In the genomic region with DNA sequence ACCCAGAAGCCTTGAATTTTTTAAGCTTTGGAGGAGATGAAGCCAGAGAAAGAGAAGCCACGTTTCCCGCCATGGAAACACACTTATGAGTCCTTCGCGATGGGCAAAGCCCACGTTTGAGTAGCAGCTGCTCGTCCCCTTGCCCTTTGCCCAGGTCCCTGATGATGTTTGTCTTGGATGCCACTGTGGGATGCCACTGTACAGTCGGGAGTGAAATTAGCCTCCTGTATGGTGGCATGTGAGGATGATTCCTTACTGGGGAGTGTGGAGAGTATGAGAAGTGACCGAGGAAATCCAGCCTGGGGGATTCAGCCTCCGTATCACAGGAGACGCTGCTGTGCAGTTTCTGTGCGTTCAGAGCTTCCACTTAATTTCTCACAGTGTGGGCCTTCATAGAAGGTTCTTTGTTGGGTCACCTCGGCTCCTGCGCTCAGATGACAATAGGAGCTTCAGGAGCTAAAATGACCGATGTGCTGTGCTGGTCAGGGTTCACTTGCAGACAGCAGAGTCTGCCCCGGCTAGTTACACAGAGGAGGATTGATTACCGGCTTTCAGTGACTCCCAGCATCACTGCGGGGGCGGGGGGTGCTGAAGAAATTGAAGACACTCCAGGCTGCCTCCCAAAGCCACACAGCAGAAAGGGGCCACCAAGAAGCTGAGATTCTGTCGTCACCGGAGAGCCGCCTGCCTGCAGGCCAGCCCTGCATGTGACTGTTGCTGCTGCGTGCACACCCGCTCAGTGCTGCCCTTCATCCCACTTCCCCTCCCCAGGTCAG, we compare ENCODE assay signal across 1 cellular context.
TF ChIP-seq lines count a peak whose summit lies in the region.

No MANE protein-coding gene starts in this region.

TF ChIP-seq in HepG2, 621 proteins besides CTCF, POLR2A, EP300 and RAD21 (continued from another document and continues in another):
- TF ChIP-seq, protein P1, sequence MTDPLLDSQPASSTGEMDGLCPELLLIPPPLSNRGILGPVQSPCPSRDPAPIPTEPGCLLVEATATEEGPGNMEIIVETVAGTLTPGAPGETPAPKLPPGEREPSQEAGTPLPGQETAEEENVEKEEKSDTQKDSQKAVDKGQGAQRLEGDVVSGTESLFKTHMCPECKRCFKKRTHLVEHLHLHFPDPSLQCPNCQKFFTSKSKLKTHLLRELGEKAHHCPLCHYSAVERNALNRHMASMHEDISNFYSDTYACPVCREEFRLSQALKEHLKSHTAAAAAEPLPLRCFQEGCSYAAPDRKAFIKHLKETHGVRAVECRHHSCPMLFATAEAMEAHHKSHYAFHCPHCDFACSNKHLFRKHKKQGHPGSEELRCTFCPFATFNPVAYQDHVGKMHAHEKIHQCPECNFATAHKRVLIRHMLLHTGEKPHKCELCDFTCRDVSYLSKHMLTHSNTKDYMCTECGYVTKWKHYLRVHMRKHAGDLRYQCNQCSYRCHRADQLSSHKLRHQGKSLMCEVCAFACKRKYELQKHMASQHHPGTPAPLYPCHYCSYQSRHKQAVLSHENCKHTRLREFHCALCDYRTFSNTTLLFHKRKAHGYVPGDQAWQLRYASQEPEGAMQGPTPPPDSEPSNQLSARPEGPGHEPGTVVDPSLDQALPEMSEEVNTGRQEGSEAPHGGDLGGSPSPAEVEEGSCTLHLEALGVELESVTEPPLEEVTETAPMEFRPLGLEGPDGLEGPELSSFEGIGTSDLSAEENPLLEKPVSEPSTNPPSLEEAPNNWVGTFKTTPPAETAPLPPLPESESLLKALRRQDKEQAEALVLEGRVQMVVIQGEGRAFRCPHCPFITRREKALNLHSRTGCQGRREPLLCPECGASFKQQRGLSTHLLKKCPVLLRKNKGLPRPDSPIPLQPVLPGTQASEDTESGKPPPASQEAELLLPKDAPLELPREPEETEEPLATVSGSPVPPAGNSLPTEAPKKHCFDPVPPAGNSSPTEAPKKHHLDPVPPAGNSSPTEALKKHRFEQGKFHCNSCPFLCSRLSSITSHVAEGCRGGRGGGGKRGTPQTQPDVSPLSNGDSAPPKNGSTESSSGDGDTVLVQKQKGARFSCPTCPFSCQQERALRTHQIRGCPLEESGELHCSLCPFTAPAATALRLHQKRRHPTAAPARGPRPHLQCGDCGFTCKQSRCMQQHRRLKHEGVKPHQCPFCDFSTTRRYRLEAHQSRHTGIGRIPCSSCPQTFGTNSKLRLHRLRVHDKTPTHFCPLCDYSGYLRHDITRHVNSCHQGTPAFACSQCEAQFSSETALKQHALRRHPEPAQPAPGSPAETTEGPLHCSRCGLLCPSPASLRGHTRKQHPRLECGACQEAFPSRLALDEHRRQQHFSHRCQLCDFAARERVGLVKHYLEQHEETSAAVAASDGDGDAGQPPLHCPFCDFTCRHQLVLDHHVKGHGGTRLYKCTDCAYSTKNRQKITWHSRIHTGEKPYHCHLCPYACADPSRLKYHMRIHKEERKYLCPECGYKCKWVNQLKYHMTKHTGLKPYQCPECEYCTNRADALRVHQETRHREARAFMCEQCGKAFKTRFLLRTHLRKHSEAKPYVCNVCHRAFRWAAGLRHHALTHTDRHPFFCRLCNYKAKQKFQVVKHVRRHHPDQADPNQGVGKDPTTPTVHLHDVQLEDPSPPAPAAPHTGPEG (CRISPR knock-in tag; IDR thresholded peaks at IDR 0.05), result no peak
- TF ChIP-seq SCMH1 (CRISPR knock-in tag; IDR thresholded peaks at IDR 0.05; ENCODE audit: borderline replicate concordance), result no peak
- TF ChIP-seq TRIM24 (CRISPR knock-in tag; IDR thresholded peaks at IDR 0.05), result no peak
- TF ChIP-seq, protein P2, sequence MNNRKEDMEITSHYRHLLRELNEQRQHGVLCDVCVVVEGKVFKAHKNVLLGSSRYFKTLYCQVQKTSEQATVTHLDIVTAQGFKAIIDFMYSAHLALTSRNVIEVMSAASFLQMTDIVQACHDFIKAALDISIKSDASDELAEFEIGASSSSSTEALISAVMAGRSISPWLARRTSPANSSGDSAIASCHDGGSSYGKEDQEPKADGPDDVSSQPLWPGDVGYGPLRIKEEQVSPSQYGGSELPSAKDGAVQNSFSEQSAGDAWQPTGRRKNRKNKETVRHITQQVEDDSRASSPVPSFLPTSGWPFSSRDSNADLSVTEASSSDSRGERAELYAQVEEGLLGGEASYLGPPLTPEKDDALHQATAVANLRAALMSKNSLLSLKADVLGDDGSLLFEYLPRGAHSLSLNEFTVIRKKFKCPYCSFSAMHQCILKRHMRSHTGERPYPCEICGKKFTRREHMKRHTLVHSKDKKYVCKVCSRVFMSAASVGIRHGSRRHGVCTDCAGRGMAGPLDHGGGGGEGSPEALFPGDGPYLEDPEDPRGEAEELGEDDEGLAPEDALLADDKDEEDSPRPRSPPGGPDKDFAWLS (CRISPR knock-in tag; IDR thresholded peaks at IDR 0.05; ENCODE audit: borderline replicate concordance), result no peak
- TF ChIP-seq CBX5 (CRISPR knock-in tag; IDR thresholded peaks at IDR 0.05; ENCODE audit: borderline replicate concordance), result no peak
- 0 out of 2 replicates have a peak, but pooled peaks have one; percentile 61 for TF ChIP-seq ZNF557 (CRISPR knock-in tag; IDR thresholded peaks at IDR 0.05)
- TF ChIP-seq HDAC1 (CRISPR knock-in tag; IDR thresholded peaks at IDR 0.05), result 0 out of 2 replicates have a peak, but pooled peaks have one; percentile 32
- TF ChIP-seq KAT2B (IDR thresholded peaks at IDR 0.05; ENCODE audit: borderline replicate concordance, low read depth, low read length), result no peak
- no peak for TF ChIP-seq ZNF556 (CRISPR knock-in tag; IDR thresholded peaks at IDR 0.05; ENCODE audit: borderline replicate concordance)
- TF ChIP-seq ZNF614 (CRISPR knock-in tag; IDR thresholded peaks at IDR 0.05; ENCODE audit: borderline replicate concordance), result no peak
- peak; percentile 41; the same call in 1 of the 2 replicates for TF ChIP-seq GATAD2A (CRISPR knock-in tag; IDR thresholded peaks at IDR 0.05)
- no peak for TF ChIP-seq THRA (CRISPR knock-in tag; IDR thresholded peaks at IDR 0.05; ENCODE audit: borderline replicate concordance)
- TF ChIP-seq, protein P3, sequence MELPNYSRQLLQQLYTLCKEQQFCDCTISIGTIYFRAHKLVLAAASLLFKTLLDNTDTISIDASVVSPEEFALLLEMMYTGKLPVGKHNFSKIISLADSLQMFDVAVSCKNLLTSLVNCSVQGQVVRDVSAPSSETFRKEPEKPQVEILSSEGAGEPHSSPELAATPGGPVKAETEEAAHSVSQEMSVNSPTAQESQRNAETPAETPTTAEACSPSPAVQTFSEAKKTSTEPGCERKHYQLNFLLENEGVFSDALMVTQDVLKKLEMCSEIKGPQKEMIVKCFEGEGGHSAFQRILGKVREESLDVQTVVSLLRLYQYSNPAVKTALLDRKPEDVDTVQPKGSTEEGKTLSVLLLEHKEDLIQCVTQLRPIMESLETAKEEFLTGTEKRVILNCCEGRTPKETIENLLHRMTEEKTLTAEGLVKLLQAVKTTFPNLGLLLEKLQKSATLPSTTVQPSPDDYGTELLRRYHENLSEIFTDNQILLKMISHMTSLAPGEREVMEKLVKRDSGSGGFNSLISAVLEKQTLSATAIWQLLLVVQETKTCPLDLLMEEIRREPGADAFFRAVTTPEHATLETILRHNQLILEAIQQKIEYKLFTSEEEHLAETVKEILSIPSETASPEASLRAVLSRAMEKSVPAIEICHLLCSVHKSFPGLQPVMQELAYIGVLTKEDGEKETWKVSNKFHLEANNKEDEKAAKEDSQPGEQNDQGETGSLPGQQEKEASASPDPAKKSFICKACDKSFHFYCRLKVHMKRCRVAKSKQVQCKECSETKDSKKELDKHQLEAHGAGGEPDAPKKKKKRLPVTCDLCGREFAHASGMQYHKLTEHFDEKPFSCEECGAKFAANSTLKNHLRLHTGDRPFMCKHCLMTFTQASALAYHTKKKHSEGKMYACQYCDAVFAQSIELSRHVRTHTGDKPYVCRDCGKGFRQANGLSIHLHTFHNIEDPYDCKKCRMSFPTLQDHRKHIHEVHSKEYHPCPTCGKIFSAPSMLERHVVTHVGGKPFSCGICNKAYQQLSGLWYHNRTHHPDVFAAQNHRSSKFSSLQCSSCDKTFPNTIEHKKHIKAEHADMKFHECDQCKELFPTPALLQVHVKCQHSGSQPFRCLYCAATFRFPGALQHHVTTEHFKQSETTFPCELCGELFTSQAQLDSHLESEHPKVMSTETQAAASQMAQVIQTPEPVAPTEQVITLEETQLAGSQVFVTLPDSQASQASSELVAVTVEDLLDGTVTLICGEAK (IDR thresholded peaks at IDR 0.05), result no peak
- TF ChIP-seq, protein P3 (CRISPR knock-in tag; IDR thresholded peaks at IDR 0.05), result no peak
- no peak for TF ChIP-seq ZNF552 (CRISPR knock-in tag; IDR thresholded peaks at IDR 0.05; ENCODE audit: borderline replicate concordance)
- TF ChIP-seq MATR3 (CRISPR knock-in tag; IDR thresholded peaks at IDR 0.05), result no peak
- no peak for TF ChIP-seq SNAPC4 (CRISPR knock-in tag; IDR thresholded peaks at IDR 0.05)
- no peak for TF ChIP-seq ZNF841 (CRISPR knock-in tag; IDR thresholded peaks at IDR 0.05; ENCODE audit: borderline replicate concordance)
- TF ChIP-seq ZSCAN9 (CRISPR knock-in tag; IDR thresholded peaks at IDR 0.05; ENCODE audit: borderline replicate concordance), result no peak
- no peak for TF ChIP-seq ZHX1 (CRISPR knock-in tag; IDR thresholded peaks at IDR 0.05; ENCODE audit: low read depth)
